9 cellular contexts compared by ENCODE assay signal in the genomic region with DNA sequence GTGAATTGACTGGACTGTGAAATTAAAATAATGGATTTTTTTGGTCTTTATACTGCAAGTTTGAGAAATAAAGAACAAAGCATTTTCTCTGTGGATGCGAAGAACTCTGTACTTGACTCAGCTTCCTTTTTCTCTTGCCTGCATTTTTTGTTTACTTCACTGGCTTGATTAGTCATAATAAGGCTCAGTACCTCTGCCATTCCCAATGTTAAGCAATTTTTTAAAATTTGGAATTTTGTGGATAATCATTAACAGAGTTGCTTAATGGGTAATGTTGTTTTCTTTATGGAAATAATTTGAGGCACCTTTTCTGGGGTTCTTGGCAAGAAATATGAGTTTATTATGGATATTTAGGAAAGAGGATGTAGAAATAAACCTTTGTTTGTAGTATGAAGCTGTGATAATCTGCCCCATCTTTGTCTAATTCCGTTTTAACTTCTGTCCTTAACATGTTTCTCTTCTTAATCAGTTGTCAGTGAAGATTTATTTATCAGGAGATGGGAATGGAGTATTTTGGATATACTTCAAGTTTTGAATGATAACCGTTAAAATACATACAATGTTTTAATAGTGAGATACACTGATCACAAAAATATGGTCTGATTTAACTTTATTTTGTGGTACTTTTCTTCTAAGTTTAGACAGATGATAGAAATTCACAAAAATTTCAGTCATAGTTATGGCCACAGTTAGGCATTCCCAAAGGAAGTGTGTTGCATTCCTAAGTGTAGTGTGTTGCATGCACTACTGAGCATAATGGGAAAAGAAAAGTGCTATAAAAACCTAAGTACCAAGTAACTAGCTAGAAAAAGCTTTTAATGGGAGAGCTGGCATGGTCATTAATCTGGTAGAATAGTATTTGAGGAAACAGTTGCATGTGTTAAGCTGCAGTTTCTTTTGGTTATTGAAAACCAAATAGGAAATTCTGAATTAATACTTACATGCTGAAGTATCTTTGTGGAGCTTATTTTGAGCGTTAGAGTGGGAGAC. TPM values are rescaled to one million over a fixed set of nuclear protein-coding genes. Genes with fewer than 3 reads are reported as not detected.
DNase-seq lines count a peak whose midpoint lies in the region; ATAC-seq, FAIRE-seq and TF ChIP-seq lines count a peak whose summit lies in the region.
"Had no signal": no experiment of that assay in that cellular context is flagged by ENCODE, and none has a peak within 500 bp of the region (broad histone marks: within the 10 kb centered on the region; RNA-seq: fewer than 3 reads in every experiment).

No MANE protein-coding gene starts in this region.

- no peak for DNase-seq in CD4-positive, alpha-beta T cell
- no peak for DNase-seq in GM12878 (ENCODE audit: low read depth, low spot score)
- no peak for DNase-seq in mesothelial cell of epicardium (ENCODE audit: low spot score in 2 of 2, unreplicated experiment in 2 of 2)
- DNase-seq in activated CD8-positive, alpha-beta memory T cell treated with anti-CD3 and anti-CD28 coated beads, Interleukin-2, amount 50 U/mL, for 48 hours: no peak
- DNase-seq in H7: no peak
- no peak for DNase-seq in GM13976 (ENCODE audit: low spot score)
- DNase-seq in NCI-H146 (lab: John Stamatoyannopoulos, UW): no peak
- DNase-seq: NCI-H1417 treated with DMSO at 0.1 percent for 48 hours had no signal

- H3K4me3 Mint-ChIP-seq in CD4-positive, alpha-beta T cell: peak overlapping the region; percentile 88
- peak overlapping the region in 3 of 4 donors; percentile 58 to 82 (median 68) for H3K4me3 Mint-ChIP-seq in IgD-negative memory B cell
- no peak overlapping the region for H3K4me3 Mint-ChIP-seq in mesothelial cell of epicardium

- POLR2A ChIA-PET in CD4-positive, alpha-beta T cell (lab: Charles Lee): interaction anchor here (1.0 to 3.4 kb wide), 8 partner anchors 11 to 170 kb away, joined by 3 to 31 read pairs (median 3); a partner anchor contains a TSS
- POLR2A ChIA-PET in GM12878 (lab: Charles Lee): interaction anchor here (0.6 to 1.9 kb wide), 6 partner anchors 9 to 315 kb away, joined by 3 to 9 read pairs (median 4); no protein-coding TSS in a partner anchor

- H3K27ac Mint-ChIP-seq in CD4-positive, alpha-beta T cell: peak overlapping the region; percentile 43
- H3K27ac Mint-ChIP-seq in IgD-negative memory B cell (no peak overlapping the region), mesothelial cell of epicardium (peak overlapping the region; percentile 35)

- TF ChIP-seq RAD21 in GM12878 (IDR thresholded peaks at IDR 0.05; ENCODE audit: insufficient read depth, low read depth, low read length): no peak

- no peak overlapping the region for H3K9ac ChIP-seq in GM12878 (ENCODE audit: control insufficient read depth, insufficient read depth, low read length)

- ATAC-seq in CD4-positive, alpha-beta T cell (ENCODE audit: poor library complexity): peak; percentile 63
- peak; percentile 50 for ATAC-seq in GM12878

- no peaks in the 10 kb centered on the region; the same call in 1 of the 2 replicates for H4K20me1 ChIP-seq in GM12878 (ENCODE audit: control insufficient read depth, insufficient read depth)

- RAD21 ChIA-PET in GM12878 (lab: Charles Lee; ENCODE audit: unreplicated experiment): interaction anchor here (0.6 to 3.4 kb wide), 20 partner anchors 9 to 313 kb away, joined by 3 to 29 read pairs (median 4); a partner anchor contains a TSS

- no peaks in the 10 kb centered on the region for H3K27me3 ChIP-seq in CD4-positive, alpha-beta T cell (ENCODE audit: control insufficient read depth, insufficient read depth, low read length)
- H3K27me3 ChIP-seq in GM12878 (replicated peaks in 1 of 2; ENCODE audit: control insufficient read depth in 2 of 2, insufficient read depth in 2 of 2, low read length in 1 of 2) (no peaks in the 10 kb centered on the region), H7 (ENCODE audit: control insufficient read depth, insufficient read depth, low read length) (no peaks in the 10 kb centered on the region)

- TSS peak; percentile 11 for BruUV-seq in GM12878 (replicated peaks; lab: Mats Ljungman, UMichigan)

- H3K27ac ChIP-seq in CD4-positive, alpha-beta T cell (ENCODE audit: low read depth, low read length): no peak overlapping the region
- H3K27ac ChIP-seq in GM12878 (ENCODE audit: control insufficient read depth, insufficient read depth): peak overlapping the region; percentile 46

- peaks cover 94% of the 10 kb centered on the region for H3K79me2 ChIP-seq in GM12878 (ENCODE audit: control insufficient read depth, insufficient read depth, low read length)

- SMC1A ChIA-PET in GM12878 (lab: Charles Lee; ENCODE audit: uncharacterized antibody, unreplicated experiment): interaction anchor here (0.8 to 2.8 kb wide), 21 partner anchors 9 to 174 kb away, joined by 3 to 26 read pairs (median 6); a partner anchor contains a TSS

- no peak for FAIRE-seq in GM12878 (lab: Jason Lieb, UNC)

- H3K36me3 ChIP-seq in GM12878 (ENCODE audit: control insufficient read depth in 2 of 2, insufficient read depth in 2 of 2, low read length in 1 of 2) (peaks cover 0 to 2% of the 10 kb centered on the region in 2 experiments; a peak in 1 of 4 replicates), H7 (replicated peaks; ENCODE audit: control insufficient read depth, insufficient read depth, low read length) (no peaks in the 10 kb centered on the region)

- H2AFZ ChIP-seq in GM12878 (ENCODE audit: control insufficient read depth, low read depth, low read length): no peak overlapping the region

- in situ Hi-C loops in GM12878 (cut with MboI): no loop called here
- in situ Hi-C loops in GM13976 (cut with MboI; ENCODE audit: low sequenced_read_pairs, unreplicated experiment): no loop called here

- CTCF ChIA-PET in CD4-positive, alpha-beta T cell (lab: Charles Lee): interaction anchor here (0.7 to 2.5 kb wide), 9 partner anchors 8 to 210 kb away, joined by 3 to 9 read pairs (median 4); no protein-coding TSS in a partner anchor
- CTCF ChIA-PET in GM12878 (lab: Yijun Ruan, JAX): interaction anchor here (1.0 to 2.4 kb wide), 15 partner anchors 11 to 210 kb away, joined by 3 to 12 read pairs (median 4); no protein-coding TSS in a partner anchor

- no peak for TF ChIP-seq EP300 in GM12878 (IDR thresholded peaks at IDR 0.05; ENCODE audit: borderline replicate concordance in 1 of 2, control insufficient read depth in 1 of 2, low read depth in 2 of 2, low read length in 2 of 2)

- peaks cover 76% of the 10 kb centered on the region for H3K4me1 Mint-ChIP-seq in CD4-positive, alpha-beta T cell (ENCODE audit: low read depth)
- peaks cover 40 to 54% (median 48%) of the 10 kb centered on the region in 3 donors for H3K4me1 Mint-ChIP-seq in IgD-negative memory B cell
- H3K4me1 Mint-ChIP-seq in mesothelial cell of epicardium: peaks cover 25% of the 10 kb centered on the region

- TF ChIP-seq CTCF in CD4-positive, alpha-beta T cell (IDR thresholded peaks at IDR 0.05): no peak
- TF ChIP-seq CTCF in GM12878 (IDR thresholded peaks at IDR 0.05 in 2 of 3, conservative IDR thresholded peaks at IDR 0.05 in 1 of 3; ENCODE audit: control insufficient read depth in 2 of 3, extremely low read depth in 1 of 3, insufficient read depth in 1 of 3, low read depth in 3 of 3, low read length in 3 of 3) (no peak), mesothelial cell of epicardium (IDR thresholded peaks at IDR 0.05; ENCODE audit: unreplicated experiment) (no peak), GM13976 (IDR thresholded peaks at IDR 0.05; ENCODE audit: borderline replicate concordance, control extremely low read depth, extremely low read depth, insufficient read depth, missing control alignments) (no peak)

- H3K36me3 Mint-ChIP-seq in CD4-positive, alpha-beta T cell (ENCODE audit: low read depth): peaks cover 8% of the 10 kb centered on the region
- peaks cover 4% of the 10 kb centered on the region for H3K36me3 Mint-ChIP-seq in IgD-negative memory B cell
- peaks cover 2% of the 10 kb centered on the region for H3K36me3 Mint-ChIP-seq in mesothelial cell of epicardium

- H3K4me1 ChIP-seq in GM12878 (ENCODE audit: control insufficient read depth, insufficient read depth, low read length): peaks cover 22% of the 10 kb centered on the region

- WGBS in GM12878 (ENCODE audit: insufficient coverage, insufficient replicate concordance, low lambda C conversion rate, missing lambda C conversion rate): 34% methylated on average over 4 of the region's 4 CpGs

- TF ChIP-seq POLR2A in GM12878 (IDR thresholded peaks at IDR 0.05; ENCODE audit: low read depth, low read length): no peak

- peak overlapping the region; percentile 61 for H3K4me2 ChIP-seq in GM12878 (ENCODE audit: control insufficient read depth, insufficient read depth)

- intact Hi-C loops in CD4-positive, alpha-beta T cell (cut with DNase I, micrococcal nuclease): loop anchor here in 1 of 2 experiments (2.0 kb wide), 1 partner anchor 25 kb away; no protein-coding TSS in a partner anchor
- intact Hi-C loops in GM12878 (cut with micrococcal nuclease; ENCODE audit: unreplicated experiment): no loop called here

- no peaks in the 10 kb centered on the region for H3K9me3 ChIP-seq in CD4-positive, alpha-beta T cell (ENCODE audit: control insufficient read depth, low read length)
- H3K9me3 ChIP-seq in GM12878 (replicated peaks; ENCODE audit: control insufficient read depth, insufficient read depth, low read length): no peaks in the 10 kb centered on the region; the same call in 1 of the 3 replicates

- H3K4me3 ChIP-seq in GM12878 (peak overlapping the region; percentile 50), H7 (ENCODE audit: insufficient read depth, low read depth, low read length) (no peak overlapping the region)

- H3K9me3 Mint-ChIP-seq in CD4-positive, alpha-beta T cell: no peaks in the 10 kb centered on the region
- H3K9me3 Mint-ChIP-seq in IgD-negative memory B cell (no peaks in the 10 kb centered on the region), mesothelial cell of epicardium (no peaks in the 10 kb centered on the region)

- no peaks in the 10 kb centered on the region for H3K27me3 Mint-ChIP-seq in CD4-positive, alpha-beta T cell
- H3K27me3 Mint-ChIP-seq in IgD-negative memory B cell (no peaks in the 10 kb centered on the region), mesothelial cell of epicardium (ENCODE audit: low read depth) (no peaks in the 10 kb centered on the region)

RNA-seq across cellular contexts. Expression of a gene that starts 27.7 kb away (rescaled TPM):
- total RNA-seq in CD4-positive, alpha-beta T cell: 100 to 1,000 TPM; 193 to 198 TPM
- polyA plus RNA-seq in IgD-negative memory B cell (47.0 TPM), GM12878 (2011; rRNA removed) (69.4 and 112 TPM in 2 replicates), GM12878 (2014; fragmentation: Illumina TruSeq; extraction: Trizol) (142 and 143 TPM in 2 replicates), GM12878 (2014; fragmentation: Nextera tagmentation; extraction: Ambion mirVana) (10 to 100 TPM in 1 of 2 experiments, 1 to 10 TPM in 1; 9.6 to 23.8 TPM), GM12878 (2014; rRNA removed) (92.4 and 96.0 TPM in 2 replicates), GM12878 (2016; fragmentation: Nextera tagmentation; extraction: Ambion mirVana) (10 to 100 TPM; 56.4 to 90.9 TPM)
- 576 and 584 TPM in 2 replicates for total RNA-seq in GM12878 (2013; cell fraction: nucleolus; rRNA removed)
- total RNA-seq in GM12878 (2014; rRNA removed) (62.5 and 68.7 TPM in 2 replicates), GM12878 (2014; rRNA removed; fragmentation: Illumina TruSeq; extraction: Trizol) (82.2 and 95.0 TPM in 2 replicates), GM12878 (2021) (151 and 162 TPM in 2 replicates), mesothelial cell of epicardium (131 to 150 TPM (median 146 TPM) in 3 replicates)
- 43.7 TPM for polyA plus RNA-seq in GM12878 (2011; ENCODE audit: low read depth)
- 154 and 156 TPM in 2 replicates for polyA plus RNA-seq in GM12878 (2011; cell fraction: cytosol; rRNA removed)
- polyA plus RNA-seq in GM12878 (2011; cell fraction: nucleus; rRNA removed): 129 and 167 TPM in 2 replicates
- 63.7 and 89.3 TPM in 2 replicates for polyA plus RNA-seq in GM12878 (2012)
- 462 and 496 TPM in 2 replicates for polyA minus RNA-seq in GM12878 (2011; rRNA and poly(A)+ RNA removed)
- 260 and 293 TPM in 2 replicates for polyA minus RNA-seq in GM12878 (2011; cell fraction: cytosol; rRNA and poly(A)+ RNA removed)
- 313 and 456 TPM in 2 replicates for polyA minus RNA-seq in GM12878 (2011; cell fraction: nucleus; rRNA and poly(A)+ RNA removed)
- total RNA-seq in H7 (2014; rRNA removed; shearing (Covaris generic)): 72.7 and 79.3 TPM in 2 replicates

Comparison
In these comparisons a context has a peak if more than half of its experiments do, and no peak if none do; other contexts are left out.
1. H3K27ac Mint-ChIP-seq: peak in CD4-positive, alpha-beta T cell (single experiment) and mesothelial cell of epicardium (single experiment); none in IgD-negative memory B cell (0 of 3).